15 cellular contexts compared by ENCODE assay signal in genomic region chr10:5631936-5632335, GRCh38. TPM values are rescaled to one million over a fixed set of nuclear protein-coding genes. Genes with fewer than 3 reads are reported as not detected.
DNase-seq lines count a peak whose midpoint lies in the region; ATAC-seq and TF ChIP-seq lines count a peak whose summit lies in the region.
"Had no signal": no experiment of that assay in that cellular context is flagged by ENCODE, and none has a peak within 500 bp of the region (broad histone marks: within the 10 kb centered on the region; RNA-seq: fewer than 3 reads in every experiment).

No MANE protein-coding gene starts in this region.

- H3K4me3 ChIP-seq in stomach: no peak overlapping the region
- H3K4me3 ChIP-seq in foreskin fibroblast (ENCODE audit: low read depth in 1 of 2, low read length in 2 of 2): no peak overlapping the region
- H3K4me3 ChIP-seq: spleen had no signal

- H3K27me3 ChIP-seq in stomach: no peaks in the 10 kb centered on the region

- H3K27ac Mint-ChIP-seq in brain: peak overlapping the region in 3 of 5 experiments; percentile 1 to 91 (median 70)
- H3K27ac Mint-ChIP-seq: activated naive CD8-positive, alpha-beta T cell had no signal

- peaks cover 27 to 68% (median 40%) of the 10 kb centered on the region in 4 donors for H3K4me1 ChIP-seq in stomach

- no peaks in the 10 kb centered on the region for H3K9me3 ChIP-seq in stomach
- H3K9me3 ChIP-seq: spleen had no signal

- ATAC-seq in left lobe of liver (peak; percentile 67), GM19395 (IDR thresholded peaks at IDR 0.05; ENCODE audit: unreplicated experiment) (no peak)

- peak overlapping the region; percentile 36 to 72 (median 56) for H3K27ac ChIP-seq in stomach

- H3K36me3 Mint-ChIP-seq in brain: no peaks in the 10 kb centered on the region
- H3K36me3 Mint-ChIP-seq: activated naive CD8-positive, alpha-beta T cell had no signal

- DNase-seq in COLO668 (lab: John Stamatoyannopoulos, UW; ENCODE audit: unreplicated experiment) (peak; percentile 15), left lobe of liver (ENCODE audit: low spot score) (peak; percentile 91), stomach (peak; percentile 42), RPMI8226 (no peak), HUDEP-2 (lab: John Stamatoyannopoulos, UW; ENCODE audit: unreplicated experiment in 76 of 76) (no peak), foreskin fibroblast (no peak)
- DNase-seq: activated CD4-positive, alpha-beta T cell treated with anti-CD3 and anti-CD28 coated beads, Interleukin-2, amount 50 U/mL, for 1 hour; activated T-cell treated with anti-CD3 and anti-CD28 coated beads, Interleukin-2, amount 50 U/mL, for 1 hour; DMS153; NCI-H2227 treated with DMSO at 0.1 percent for 48 hours; spleen; stimulated activated naive CD4-positive, alpha-beta T cell had no signal

- intact Hi-C loops in stomach (cut with DNase I; ENCODE audit: low total_unique reads): no loop called here

- H3K4me1 Mint-ChIP-seq in brain: peaks cover 55% of the 10 kb centered on the region

- H3K27me3 Mint-ChIP-seq in brain: peaks cover 4% of the 10 kb centered on the region

- H3K9me3 Mint-ChIP-seq in brain: peaks cover 0 to 2% (median 0%) of the 10 kb centered on the region in 5 experiments

- no peak for TF ChIP-seq EP300 in stomach (IDR thresholded peaks at IDR 0.05)

- no peak for TF ChIP-seq CTCF in brain (conservative IDR thresholded peaks at IDR 0.05)
- no peak for TF ChIP-seq CTCF in stomach (IDR thresholded peaks at IDR 0.05)
- TF ChIP-seq CTCF in foreskin fibroblast (IDR thresholded peaks at IDR 0.05; ENCODE audit: low read depth, low read length): no peak

- no peak overlapping the region for H3K4me3 Mint-ChIP-seq in brain
- H3K4me3 Mint-ChIP-seq: activated naive CD8-positive, alpha-beta T cell had no signal

- WGBS in stomach, 5 donors: 53 to 65% (median 62%) methylated on average over 10 of the region's 10 CpGs

- TF ChIP-seq POLR2A in stomach (IDR thresholded peaks at IDR 0.05): no peak

- H3K36me3 ChIP-seq in stomach: no peaks in the 10 kb centered on the region
- H3K36me3 ChIP-seq: spleen had no signal

RNA-seq across cellular contexts. Expression of gene ASB13, which starts 34.5 kb away (rescaled TPM):
- polyA plus RNA-seq in brain (ENCODE audit: insufficient read depth, low read depth, low replicate concordance): 13.7 TPM
- 128 TPM for total RNA-seq in left lobe of liver
- 10 to 100 TPM in 4 of 5 donors, under 1 TPM in 1; 0.89 to 15.6 (median 14.1) TPM for total RNA-seq in stomach
- polyA plus RNA-seq in stomach: 10 to 100 TPM; 21.2 to 27.5 (median 25.1) TPM

RNA-seq across cellular contexts. Expression of gene TASOR2, which starts 52.7 kb away (rescaled TPM):
- polyA plus RNA-seq in brain (ENCODE audit: insufficient read depth, low read depth, low replicate concordance) (14.4 TPM), stomach (1 to 10 TPM; 6.0 to 8.2 (median 6.0) TPM)
- total RNA-seq in left lobe of liver (20.2 TPM), stomach (100 to 1,000 TPM in 2 of 5 donors, 10 to 100 TPM in 3; 14.5 to 362 (median 88.4) TPM)

Comparison
In these comparisons a context has a peak if more than half of its experiments do, and no peak if none do; other contexts are left out.
1. DNase-seq: peak in COLO668 (single experiment), left lobe of liver (single experiment) and stomach (single experiment); none in RPMI8226 (single experiment), HUDEP-2 (0 of 76) and foreskin fibroblast (0 of 2).